19 cellular contexts compared by ENCODE assay signal in genomic region chr1:62509028-62509427, GRCh38.
DNase-seq lines count a peak whose midpoint lies in the region; TF ChIP-seq lines count a peak whose summit lies in the region.
"Had no signal": no experiment of that assay in that cellular context is flagged by ENCODE, and none has a peak within 500 bp of the region (broad histone marks: within the 10 kb centered on the region; RNA-seq: fewer than 3 reads in every experiment).

No MANE protein-coding gene starts in this region.

- H3K4me1 ChIP-seq in breast epithelium (no peaks in the 10 kb centered on the region), liver (ENCODE audit: control insufficient read depth in 4 of 4, insufficient read depth in 4 of 4, low read length in 3 of 4) (no peaks in the 10 kb centered on the region), transverse colon (no peaks in the 10 kb centered on the region), BE2C (no peaks in the 10 kb centered on the region)
- H3K4me1 ChIP-seq: BLaER1 treated with 17β-estradiol and CSF1 and Interleukin-3, amounts not matched to agents 10 nM and 100 nM had no signal

- TF ChIP-seq RAD21 in liver (IDR thresholded peaks at IDR 0.05): no peak

- BruUV-seq in MCF 10A (replicated peaks; lab: Mats Ljungman, UMichigan): no TSS peak

- H3K27ac ChIP-seq in breast epithelium: no peak overlapping the region
- H3K27ac ChIP-seq in liver (ENCODE audit: low read depth in 1 of 2, low read length in 2 of 2): no peak overlapping the region
- no peak overlapping the region for H3K27ac ChIP-seq in transverse colon
- H3K27ac ChIP-seq: 22Rv1; BLaER1 treated with 17β-estradiol and CSF1 and Interleukin-3, amounts not matched to agents 10 nM and 100 nM had no signal

- H3K9me3 ChIP-seq in breast epithelium (no peaks in the 10 kb centered on the region), liver (ENCODE audit: control insufficient read depth in 4 of 4, low read length in 3 of 4) (no peaks in the 10 kb centered on the region), transverse colon (no peaks in the 10 kb centered on the region), BE2C (no peaks in the 10 kb centered on the region)
- H3K9me3 ChIP-seq: BLaER1 treated with 17β-estradiol and CSF1 and Interleukin-3, amounts not matched to agents 10 nM and 100 nM had no signal

- H3K36me3 ChIP-seq in breast epithelium (peaks cover 6% of the 10 kb centered on the region), liver (ENCODE audit: control insufficient read depth in 4 of 4, insufficient read depth in 3 of 4, low read depth in 1 of 4, low read length in 3 of 4) (peaks cover 0 to 9% (median 2%) of the 10 kb centered on the region in 4 donors), transverse colon (peaks cover 0 to 24% (median 8%) of the 10 kb centered on the region in 4 donors), BE2C (no peaks in the 10 kb centered on the region)

- H3K9me3 Mint-ChIP-seq in MCF 10A (ENCODE audit: unreplicated experiment): no peaks in the 10 kb centered on the region
- H3K9me3 Mint-ChIP-seq: CD14-positive monocyte; CD4-positive, alpha-beta T cell; CD8-positive, alpha-beta memory T cell; GM23338; H9 had no signal

- DNase-seq in MCF 10A (ENCODE audit: unreplicated experiment) (no peak), breast epithelium (ENCODE audit: low spot score in 2 of 2) (no peak), transverse colon (peak; percentile 17), BE2C (no peak), mesenteric fat pad (ENCODE audit: low spot score) (no peak)
- DNase-seq: CD4-positive, alpha-beta T cell; CD8-positive, alpha-beta memory T cell; DMS 273 treated with DMSO at 0.1 percent for 48 hours; DMS79; EL; GDM1; H9 had no signal

- CTCF ChIA-PET in MCF 10A (lab: Yijun Ruan, JAX): interaction anchor here (0.6 to 7.1 kb wide), 8 partner anchors 10 to 868 kb away, joined by 3 to 115 read pairs (median 4); no protein-coding TSS in a partner anchor

- H3K9ac ChIP-seq in liver (ENCODE audit: low read depth in 1 of 2, low read length in 2 of 2): no peak overlapping the region
- H3K9ac ChIP-seq: BLaER1 treated with 17β-estradiol and CSF1 and Interleukin-3, amounts not matched to agents 10 nM and 100 nM had no signal

- in situ Hi-C loops in transverse colon (cut with MboI; ENCODE audit: low pct_ligation_motif_present in 1 of 4, low pct_unique_long_range_greater_than_20kb in 1 of 4, low sequenced_read_pairs in 3 of 4): loop anchor here in 1 of 4 donors (25.0 kb wide), 1 partner anchor 228 kb away; no protein-coding TSS in a partner anchor

- peak overlapping the region; percentile 18 for H3K27ac Mint-ChIP-seq in MCF 10A (ENCODE audit: low read depth, unreplicated experiment)
- H3K27ac Mint-ChIP-seq: B cell; CD4-positive, alpha-beta T cell; CD8-positive, alpha-beta memory T cell; GM23338; H9 had no signal

- H3K4me3 ChIP-seq in breast epithelium (no peak overlapping the region), liver (ENCODE audit: low read depth in 1 of 3, low read length in 3 of 3) (no peak overlapping the region), transverse colon (no peak overlapping the region), BE2C (ENCODE audit: low read depth, low read length) (no peak overlapping the region)
- H3K4me3 ChIP-seq: BLaER1 treated with 17β-estradiol and CSF1 and Interleukin-3, amounts not matched to agents 10 nM and 100 nM; GM12878; GM23338 had no signal

- TF ChIP-seq POLR2A in breast epithelium (IDR thresholded peaks at IDR 0.05): no peak
- no peak for TF ChIP-seq POLR2A in transverse colon (IDR thresholded peaks at IDR 0.05)

- no peaks in the 10 kb centered on the region for H3K27me3 Mint-ChIP-seq in MCF 10A (ENCODE audit: insufficient read depth, unreplicated experiment)
- H3K27me3 Mint-ChIP-seq: B cell; CD4-positive, alpha-beta T cell; CD8-positive, alpha-beta memory T cell had no signal

- intact Hi-C loops in MCF 10A (cut with micrococcal nuclease) (loop anchor here (5.0 to 10.0 kb wide), 2 partner anchors 178 to 336 kb away; partner anchors contain the start of gene DOCK7), breast epithelium (cut with DNase I; ENCODE audit: low total_unique reads) (no loop called here), transverse colon (cut with DNase I; ENCODE audit: low total_unique reads) (loop anchor here (5.0 kb wide), 1 partner anchor 233 kb away; no protein-coding TSS in a partner anchor)

- H3K27me3 ChIP-seq in breast epithelium (no peaks in the 10 kb centered on the region), liver (ENCODE audit: control insufficient read depth in 4 of 4, insufficient read depth in 4 of 4, low read length in 3 of 4) (no peaks in the 10 kb centered on the region), transverse colon (no peaks in the 10 kb centered on the region), BE2C (no peaks in the 10 kb centered on the region)
- H3K27me3 ChIP-seq: BLaER1 treated with 17β-estradiol and CSF1 and Interleukin-3, amounts not matched to agents 10 nM and 100 nM had no signal

- no peak overlapping the region for H3K4me3 Mint-ChIP-seq in MCF 10A (ENCODE audit: unreplicated experiment)
- H3K4me3 Mint-ChIP-seq: B cell; CD14-positive monocyte; CD4-positive, alpha-beta T cell; CD8-positive, alpha-beta memory T cell; GM23338; H9 had no signal

- TF ChIP-seq CTCF in MCF 10A (IDR thresholded peaks at IDR 0.05; ENCODE audit: unreplicated experiment) (no peak), breast epithelium (IDR thresholded peaks at IDR 0.05) (no peak), liver (IDR thresholded peaks at IDR 0.05; ENCODE audit: low read depth, low read length, missing input control) (no peak), transverse colon (IDR thresholded peaks at IDR 0.05) (no peak), BE2C (IDR thresholded peaks at IDR 0.05; ENCODE audit: low read depth, low read length) (no peak)

- H3K4me1 Mint-ChIP-seq in MCF 10A (ENCODE audit: insufficient read depth, unreplicated experiment): no peaks in the 10 kb centered on the region
- H3K4me1 Mint-ChIP-seq: B cell; CD14-positive monocyte; CD8-positive, alpha-beta memory T cell; GM23338; H9 had no signal

- no peak for TF ChIP-seq EP300 in transverse colon (IDR thresholded peaks at IDR 0.05; ENCODE audit: low read depth)

- H3K36me3 Mint-ChIP-seq in MCF 10A (ENCODE audit: insufficient read depth, unreplicated experiment): peaks cover 27% of the 10 kb centered on the region

- POLR2A ChIA-PET in MCF 10A (lab: Yijun Ruan, JAX): interaction anchor here (1.0 to 3.1 kb wide), 2 partner anchors 24 to 237 kb away, joined by 3 to 21 read pairs; no protein-coding TSS in a partner anchor

- 94% methylated on average over 1 of the region's 1 CpG for WGBS in liver
- 33 to 92% methylated on average over 1 of the region's 1 CpG for WGBS in transverse colon (ENCODE audit: low coverage in 1 of 2), 2 donors

TF ChIP-seq in liver, 16 proteins besides CTCF, POLR2A, EP300 and RAD21:
- TF ChIP-seq NR2F2 (IDR thresholded peaks at IDR 0.05) (no peak), TAF1 (conservative IDR thresholded peaks at IDR 0.05) (no peak), HNF4A (conservative IDR thresholded peaks at IDR 0.05) (peak; percentile 57 to 61), REST (IDR thresholded peaks at IDR 0.05) (no peak), JUND (IDR thresholded peaks at IDR 0.05) (peak; percentile 53 to 69), EGR1 (IDR thresholded peaks at IDR 0.05; ENCODE audit: low read depth in 2 of 2) (no peak)
- TF ChIP-seq, protein P1, sequence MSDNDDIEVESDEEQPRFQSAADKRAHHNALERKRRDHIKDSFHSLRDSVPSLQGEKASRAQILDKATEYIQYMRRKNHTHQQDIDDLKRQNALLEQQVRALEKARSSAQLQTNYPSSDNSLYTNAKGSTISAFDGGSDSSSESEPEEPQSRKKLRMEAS (IDR thresholded peaks at IDR 0.05): no peak
TF ChIP-seq in liver: peak in this region for 2.
